In genomic region chr13:20559659-20560356, GRCh38 we compare ENCODE assay signal across 16 cellular contexts. TPM values are rescaled to one million over a fixed set of nuclear protein-coding genes. Genes with fewer than 3 reads are reported as not detected.
DNase-seq lines count a peak whose midpoint lies in the region; ATAC-seq and TF ChIP-seq lines count a peak whose summit lies in the region.
"Had no signal": no experiment of that assay in that cellular context is flagged by ENCODE, and none has a peak within 500 bp of the region (broad histone marks: within the 10 kb centered on the region; RNA-seq: fewer than 3 reads in every experiment).

No MANE protein-coding gene starts in this region.

- H3K4me3 ChIP-seq in effector memory CD4-positive, alpha-beta T cell (ENCODE audit: insufficient read depth, low read depth, low read length, poor library complexity, severe bottlenecking) = no peak overlapping the region

- peaks cover 4% of the 10 kb centered on the region for H3K36me3 Mint-ChIP-seq in activated CD4-positive, alpha-beta T cell treated with anti-CD3 and anti-CD28 coated beads for 36 hours (ENCODE audit: low read depth)
- peaks cover 4% of the 10 kb centered on the region for H3K36me3 Mint-ChIP-seq in activated CD4-positive, alpha-beta T cell treated with anti-CD3 and anti-CD28 coated beads, Interleukin-2, amount 10 ng/mL, durations not matched to agents 24 days and 14 days (ENCODE audit: low read depth)
- H3K36me3 Mint-ChIP-seq in nephron progenitor cell (ENCODE audit: low read depth) = peaks cover 5% of the 10 kb centered on the region
- H3K36me3 Mint-ChIP-seq in type B pancreatic cell = no peaks in the 10 kb centered on the region
- H3K36me3 Mint-ChIP-seq: CD8-positive, alpha-beta T cell had no signal

- POLR2A ChIA-PET in activated CD4-positive, alpha-beta T cell treated with anti-CD3 and anti-CD28 coated beads for 36 hours (lab: Charles Lee) = no interaction called here

- H3K27me3 Mint-ChIP-seq in activated CD4-positive, alpha-beta T cell treated with anti-CD3 and anti-CD28 coated beads for 36 hours = no peaks in the 10 kb centered on the region
- H3K27me3 Mint-ChIP-seq in activated CD4-positive, alpha-beta T cell treated with anti-CD3 and anti-CD28 coated beads, Interleukin-2, amount 10 ng/mL, durations not matched to agents 24 days and 14 days = no peaks in the 10 kb centered on the region
- H3K27me3 Mint-ChIP-seq in nephron progenitor cell (ENCODE audit: low read depth, poor library complexity) (peaks cover 12% of the 10 kb centered on the region), type B pancreatic cell (no peaks in the 10 kb centered on the region)

- CTCF ChIA-PET in activated CD4-positive, alpha-beta T cell treated with anti-CD3 and anti-CD28 coated beads for 36 hours (lab: Charles Lee) = interaction anchor here (0.5 to 1.1 kb wide), 2 partner anchors 19 to 90 kb away, joined by 3 read pairs; no protein-coding TSS in a partner anchor

- no peaks in the 10 kb centered on the region for H3K36me3 ChIP-seq in effector memory CD4-positive, alpha-beta T cell (ENCODE audit: control insufficient read depth, insufficient read depth, low read length)

- H3K27me3 ChIP-seq in effector memory CD4-positive, alpha-beta T cell (replicated peaks; ENCODE audit: control insufficient read depth, insufficient read depth, low read length, poor library complexity, severe bottlenecking) = no peaks in the 10 kb centered on the region

- no peak overlapping the region for H3K27ac ChIP-seq in effector memory CD4-positive, alpha-beta T cell (ENCODE audit: insufficient read depth, low read length, poor library complexity, severe bottlenecking)
- H3K27ac ChIP-seq: 22Rv1, KMS-11 had no signal

- peak; percentile 30 for ATAC-seq in activated CD4-positive, alpha-beta T cell treated with anti-CD3 and anti-CD28 coated beads for 36 hours
- no peak for ATAC-seq in GM18907 (IDR thresholded peaks at IDR 0.05; ENCODE audit: unreplicated experiment)
- ATAC-seq: CD8-positive, alpha-beta T cell; PC-3 had no signal

- no peaks in the 10 kb centered on the region for H3K4me1 Mint-ChIP-seq in activated CD4-positive, alpha-beta T cell treated with anti-CD3 and anti-CD28 coated beads for 36 hours
- H3K4me1 Mint-ChIP-seq in activated CD4-positive, alpha-beta T cell treated with anti-CD3 and anti-CD28 coated beads, Interleukin-2, amount 10 ng/mL, durations not matched to agents 24 days and 14 days = no peaks in the 10 kb centered on the region
- H3K4me1 Mint-ChIP-seq in nephron progenitor cell (peaks cover 31% of the 10 kb centered on the region), type B pancreatic cell (ENCODE audit: unreplicated experiment) (peaks cover 19% of the 10 kb centered on the region)

- H3K4me3 Mint-ChIP-seq in activated CD4-positive, alpha-beta T cell treated with anti-CD3 and anti-CD28 coated beads for 36 hours = no peak overlapping the region
- no peak overlapping the region for H3K4me3 Mint-ChIP-seq in activated CD4-positive, alpha-beta T cell treated with anti-CD3 and anti-CD28 coated beads, Interleukin-2, amount 10 ng/mL, durations not matched to agents 24 days and 14 days
- no peak overlapping the region for H3K4me3 Mint-ChIP-seq in nephron progenitor cell
- peak overlapping the region; percentile 18 for H3K4me3 Mint-ChIP-seq in type B pancreatic cell
- H3K4me3 Mint-ChIP-seq: CD8-positive, alpha-beta T cell had no signal

- intact Hi-C loops in activated CD4-positive, alpha-beta T cell treated with anti-CD3 and anti-CD28 coated beads for 36 hours (cut with DNase I, micrococcal nuclease) = loop anchor here in 1 of 2 experiments (10.0 kb wide), 1 partner anchor 145 kb away; the partner anchor contains the start of gene IL17D
- intact Hi-C loops in activated CD4-positive, alpha-beta T cell treated with anti-CD3 and anti-CD28 coated beads, Interleukin-2, amount 10 ng/mL, durations not matched to agents 24 days and 14 days (cut with micrococcal nuclease) = no loop called here

- DNase-seq in activated CD4-positive, alpha-beta T cell treated with anti-CD3 and anti-CD28 coated beads for 36 hours = peak; percentile 14
- no peak for DNase-seq in activated CD4-positive, alpha-beta T cell treated with anti-CD3 and anti-CD28 coated beads, Interleukin-2, amount 10 ng/mL, durations not matched to agents 24 days and 14 days
- DNase-seq in kidney tubule cell (ENCODE audit: low spot score) = peak; percentile 62
- DNase-seq in nephron progenitor cell = no peak
- DNase-seq in type B pancreatic cell (ENCODE audit: extremely low spot score, unreplicated experiment) = no peak
- DNase-seq in NCI-H69 (lab: John Stamatoyannopoulos, UW) = no peak
- DNase-seq in effector memory CD4-positive, alpha-beta T cell = no peak
- DNase-seq: CD8-positive, alpha-beta T cell; NCI-H1092 treated with DMSO at 0.1 percent for 48 hours; NCI-H1694 treated with DMSO at 0.1 percent for 48 hours; NCI-H446; NCI-H748 treated with DMSO at 0.1 percent for 48 hours; PC-3 had no signal

- TF ChIP-seq CTCF in nephron progenitor cell (IDR thresholded peaks at IDR 0.05) (no peak), type B pancreatic cell (conservative IDR thresholded peaks at IDR 0.05) (no peak)

- no peaks in the 10 kb centered on the region for H3K4me1 ChIP-seq in effector memory CD4-positive, alpha-beta T cell (ENCODE audit: control insufficient read depth, insufficient read depth, low read length, poor library complexity, severe bottlenecking)

- H3K9me3 ChIP-seq in effector memory CD4-positive, alpha-beta T cell (ENCODE audit: control insufficient read depth, low read length) = no peaks in the 10 kb centered on the region

- peaks cover 6% of the 10 kb centered on the region for H3K9me3 Mint-ChIP-seq in activated CD4-positive, alpha-beta T cell treated with anti-CD3 and anti-CD28 coated beads for 36 hours (ENCODE audit: low read depth)
- peaks cover 4% of the 10 kb centered on the region for H3K9me3 Mint-ChIP-seq in activated CD4-positive, alpha-beta T cell treated with anti-CD3 and anti-CD28 coated beads, Interleukin-2, amount 10 ng/mL, durations not matched to agents 24 days and 14 days
- H3K9me3 Mint-ChIP-seq in nephron progenitor cell = peaks cover 16% of the 10 kb centered on the region
- no peaks in the 10 kb centered on the region for H3K9me3 Mint-ChIP-seq in type B pancreatic cell

- no peak overlapping the region for H3K27ac Mint-ChIP-seq in activated CD4-positive, alpha-beta T cell treated with anti-CD3 and anti-CD28 coated beads for 36 hours
- no peak overlapping the region for H3K27ac Mint-ChIP-seq in activated CD4-positive, alpha-beta T cell treated with anti-CD3 and anti-CD28 coated beads, Interleukin-2, amount 10 ng/mL, durations not matched to agents 24 days and 14 days
- H3K27ac Mint-ChIP-seq in nephron progenitor cell (peak overlapping the region; percentile 0), type B pancreatic cell (peak overlapping the region; percentile 73)
- H3K27ac Mint-ChIP-seq: CD8-positive, alpha-beta T cell had no signal

RNA-seq across cellular contexts. Expression of gene IFT88, which starts 7.1 kb away (rescaled TPM):
- 1 to 10 TPM; 4.7 to 4.8 TPM for total RNA-seq in activated CD4-positive, alpha-beta T cell treated with anti-CD3 and anti-CD28 coated beads for 36 hours
- total RNA-seq in activated CD4-positive, alpha-beta T cell treated with anti-CD3 and anti-CD28 coated beads, Interleukin-2, amount 10 ng/mL, durations not matched to agents 24 days and 14 days = 2.2 and 2.9 TPM in 2 replicates
- 12.2 and 24.5 TPM in 2 replicates for total RNA-seq in type B pancreatic cell (ENCODE audit: low replicate concordance)

RNA-seq across cellular contexts. Expression of gene CRYL1, which starts 34.2 kb away (rescaled TPM):
- total RNA-seq in activated CD4-positive, alpha-beta T cell treated with anti-CD3 and anti-CD28 coated beads for 36 hours = 1 to 10 TPM; 8.5 to 9.1 TPM
- total RNA-seq in activated CD4-positive, alpha-beta T cell treated with anti-CD3 and anti-CD28 coated beads, Interleukin-2, amount 10 ng/mL, durations not matched to agents 24 days and 14 days = 5.8 and 7.1 TPM in 2 replicates
- total RNA-seq in type B pancreatic cell (ENCODE audit: low replicate concordance) = 15.0 and 20.2 TPM in 2 replicates

Comparison
In these comparisons a context has a peak if more than half of its experiments do, and no peak if none do; other contexts are left out.
1. DNase-seq: peak in activated CD4-positive, alpha-beta T cell treated with anti-CD3 and anti-CD28 coated beads for 36 hours (single experiment) and kidney tubule cell (single experiment); none in activated CD4-positive, alpha-beta T cell treated with anti-CD3 and anti-CD28 coated beads, Interleukin-2, amount 10 ng/mL, durations not matched to agents 24 days and 14 days (single experiment), nephron progenitor cell (single experiment), type B pancreatic cell (single experiment), NCI-H69 (single experiment) and effector memory CD4-positive, alpha-beta T cell (0 of 3).
2. H3K27ac Mint-ChIP-seq: peak in nephron progenitor cell (single experiment) and type B pancreatic cell (single experiment); none in activated CD4-positive, alpha-beta T cell treated with anti-CD3 and anti-CD28 coated beads for 36 hours (single experiment) and activated CD4-positive, alpha-beta T cell treated with anti-CD3 and anti-CD28 coated beads, Interleukin-2, amount 10 ng/mL, durations not matched to agents 24 days and 14 days (single experiment).